In the genomic region with DNA sequence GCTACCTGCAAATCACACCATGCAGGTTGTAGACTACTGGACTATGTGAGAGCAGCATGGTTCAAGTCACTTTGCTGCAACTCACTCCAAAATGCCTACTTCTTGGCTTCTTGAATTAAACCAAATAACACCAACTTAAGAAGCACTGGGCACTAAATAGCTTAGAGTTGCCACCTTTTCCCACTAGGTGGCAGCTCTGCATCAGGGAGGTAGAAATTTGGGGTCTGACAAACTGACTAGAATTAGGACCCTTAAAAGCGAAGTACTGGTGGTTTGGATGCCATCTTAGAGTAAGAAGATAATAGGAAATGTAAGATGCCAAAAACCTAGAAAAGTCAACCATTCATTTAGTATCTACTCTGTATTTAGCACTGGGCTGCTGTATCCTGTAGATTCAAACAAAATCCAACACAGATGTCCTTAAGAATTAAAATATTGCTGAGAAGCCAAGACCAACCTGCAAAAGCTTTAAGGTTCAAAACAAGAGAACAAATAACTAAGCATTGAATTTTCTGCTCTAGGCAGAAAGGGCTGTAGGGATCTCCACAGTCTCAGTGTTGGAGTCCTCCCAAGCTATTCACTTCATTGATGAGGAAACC, we compare ENCODE assay signal across 9 cellular contexts.
DNase-seq lines count a peak whose midpoint lies in the region; ATAC-seq and TF ChIP-seq lines count a peak whose summit lies in the region.
"Had no signal": no experiment of that assay in that cellular context is flagged by ENCODE, and none has a peak within 500 bp of the region (broad histone marks: within the 10 kb centered on the region; RNA-seq: fewer than 3 reads in every experiment).

No MANE protein-coding gene starts in this region.

- DNase-seq in activated CD8-positive, alpha-beta T cell treated with anti-CD3 and anti-CD28 coated beads for 36 hours: peak; percentile 18
- DNase-seq in activated CD8-positive, alpha-beta T cell treated with anti-CD3 and anti-CD28 coated beads, Interleukin-2, amount 10 ng/mL, durations not matched to agents 7 days and 5 days: no peak
- DNase-seq in NCI-H69 (lab: John Stamatoyannopoulos, UW): peak; percentile 79
- DNase-seq in fibroblast of the conjunctiva (ENCODE audit: low read depth): peak; percentile 43
- no peak for DNase-seq in testis
- DNase-seq in ureter (ENCODE audit: low spot score): no peak
- DNase-seq in Ammon's horn (ENCODE audit: low spot score): no peak
- DNase-seq: stimulated activated CD4-positive, alpha-beta T cell treated with anti-CD3 and anti-CD28 coated beads, Interleukin-2, amount 100 ng/mL, for 48 hours had no signal

- H3K36me3 Mint-ChIP-seq in activated CD8-positive, alpha-beta T cell treated with anti-CD3 and anti-CD28 coated beads for 36 hours (ENCODE audit: low read depth): no peaks in the 10 kb centered on the region
- H3K36me3 Mint-ChIP-seq in activated CD8-positive, alpha-beta T cell treated with anti-CD3 and anti-CD28 coated beads, Interleukin-2, amount 10 ng/mL, durations not matched to agents 7 days and 5 days (ENCODE audit: low read depth): no peaks in the 10 kb centered on the region

- H3K9me3 ChIP-seq in testis: no peaks in the 10 kb centered on the region

- H3K9me3 Mint-ChIP-seq in activated CD8-positive, alpha-beta T cell treated with anti-CD3 and anti-CD28 coated beads for 36 hours: peaks cover 3% of the 10 kb centered on the region
- H3K9me3 Mint-ChIP-seq in activated CD8-positive, alpha-beta T cell treated with anti-CD3 and anti-CD28 coated beads, Interleukin-2, amount 10 ng/mL, durations not matched to agents 7 days and 5 days (ENCODE audit: insufficient read depth): no peaks in the 10 kb centered on the region

- peaks cover 3% of the 10 kb centered on the region for H3K27me3 Mint-ChIP-seq in activated CD8-positive, alpha-beta T cell treated with anti-CD3 and anti-CD28 coated beads for 36 hours
- H3K27me3 Mint-ChIP-seq in activated CD8-positive, alpha-beta T cell treated with anti-CD3 and anti-CD28 coated beads, Interleukin-2, amount 10 ng/mL, durations not matched to agents 7 days and 5 days (ENCODE audit: low read depth): no peaks in the 10 kb centered on the region

- TF ChIP-seq CTCF in activated CD8-positive, alpha-beta T cell treated with anti-CD3 and anti-CD28 coated beads for 36 hours (IDR thresholded peaks at IDR 0.05): peak; percentile 12
- TF ChIP-seq CTCF in testis (IDR thresholded peaks at IDR 0.05): peak; percentile 8 to 50 (median 40)

- H3K4me1 Mint-ChIP-seq in activated CD8-positive, alpha-beta T cell treated with anti-CD3 and anti-CD28 coated beads for 36 hours (ENCODE audit: low read depth): no peaks in the 10 kb centered on the region
- H3K4me1 Mint-ChIP-seq in activated CD8-positive, alpha-beta T cell treated with anti-CD3 and anti-CD28 coated beads, Interleukin-2, amount 10 ng/mL, durations not matched to agents 7 days and 5 days (ENCODE audit: low read depth): no peaks in the 10 kb centered on the region

- WGBS in testis, 2 donors: 55 to 77% methylated on average over 1 of the region's 1 CpG

- no peak for TF ChIP-seq POLR2A in testis (IDR thresholded peaks at IDR 0.05)

- H3K27ac Mint-ChIP-seq in activated CD8-positive, alpha-beta T cell treated with anti-CD3 and anti-CD28 coated beads for 36 hours: no peak overlapping the region
- no peak overlapping the region for H3K27ac Mint-ChIP-seq in activated CD8-positive, alpha-beta T cell treated with anti-CD3 and anti-CD28 coated beads, Interleukin-2, amount 10 ng/mL, durations not matched to agents 7 days and 5 days

- CTCF ChIA-PET in activated CD8-positive, alpha-beta T cell treated with anti-CD3 and anti-CD28 coated beads for 36 hours (lab: Charles Lee): interaction anchor here (0.6 to 3.3 kb wide), 9 partner anchors 22 to 192 kb away, joined by 3 to 19 read pairs (median 3); a partner anchor contains a TSS
- CTCF ChIA-PET in activated CD8-positive, alpha-beta T cell treated with anti-CD3 and anti-CD28 coated beads, Interleukin-2, amount 10 ng/mL, durations not matched to agents 7 days and 5 days (lab: Charles Lee): interaction anchor here (1.4 to 2.9 kb wide), 2 partner anchors 172 to 192 kb away, joined by 7 to 30 read pairs; no protein-coding TSS in a partner anchor

- no peaks in the 10 kb centered on the region for H3K27me3 ChIP-seq in testis

- H3K4me3 Mint-ChIP-seq in activated CD8-positive, alpha-beta T cell treated with anti-CD3 and anti-CD28 coated beads for 36 hours: no peak overlapping the region
- no peak overlapping the region for H3K4me3 Mint-ChIP-seq in activated CD8-positive, alpha-beta T cell treated with anti-CD3 and anti-CD28 coated beads, Interleukin-2, amount 10 ng/mL, durations not matched to agents 7 days and 5 days

- POLR2A ChIA-PET in activated CD8-positive, alpha-beta T cell treated with anti-CD3 and anti-CD28 coated beads for 36 hours (lab: Charles Lee): no interaction called here
- POLR2A ChIA-PET in activated CD8-positive, alpha-beta T cell treated with anti-CD3 and anti-CD28 coated beads, Interleukin-2, amount 10 ng/mL, durations not matched to agents 7 days and 5 days (lab: Charles Lee): interaction anchor here (0.7 kb wide), 1 partner anchor 585 kb away, joined by 3 read pairs; no protein-coding TSS in a partner anchor

- no peak for ATAC-seq in activated CD8-positive, alpha-beta T cell treated with anti-CD3 and anti-CD28 coated beads for 36 hours
- ATAC-seq in activated CD8-positive, alpha-beta T cell treated with anti-CD3 and anti-CD28 coated beads, Interleukin-2, amount 10 ng/mL, durations not matched to agents 7 days and 5 days: no peak
- ATAC-seq in GM18502 (IDR thresholded peaks at IDR 0.05; ENCODE audit: poor library complexity, unreplicated experiment): no peak

- no peak overlapping the region for H3K4me3 ChIP-seq in testis

- no peaks in the 10 kb centered on the region for H3K4me1 ChIP-seq in testis

- no peaks in the 10 kb centered on the region for H3K36me3 ChIP-seq in testis (ENCODE audit: low read depth, missing control alignments)

- intact Hi-C loops in activated CD8-positive, alpha-beta T cell treated with anti-CD3 and anti-CD28 coated beads for 36 hours (cut with micrococcal nuclease): no loop called here
- intact Hi-C loops in testis (cut with DNase I; ENCODE audit: low total_unique reads): no loop called here

- H3K27ac ChIP-seq in testis: no peak overlapping the region

Comparison
In these comparisons a context has a peak if more than half of its experiments do, and no peak if none do; other contexts are left out.
1. DNase-seq: peak in activated CD8-positive, alpha-beta T cell treated with anti-CD3 and anti-CD28 coated beads for 36 hours (single experiment), NCI-H69 (single experiment) and fibroblast of the conjunctiva (single experiment); none in activated CD8-positive, alpha-beta T cell treated with anti-CD3 and anti-CD28 coated beads, Interleukin-2, amount 10 ng/mL, durations not matched to agents 7 days and 5 days (single experiment), testis (single experiment), ureter (single experiment) and Ammon's horn (single experiment).